ENCODE assay signal across 8 cellular contexts in the genomic region with DNA sequence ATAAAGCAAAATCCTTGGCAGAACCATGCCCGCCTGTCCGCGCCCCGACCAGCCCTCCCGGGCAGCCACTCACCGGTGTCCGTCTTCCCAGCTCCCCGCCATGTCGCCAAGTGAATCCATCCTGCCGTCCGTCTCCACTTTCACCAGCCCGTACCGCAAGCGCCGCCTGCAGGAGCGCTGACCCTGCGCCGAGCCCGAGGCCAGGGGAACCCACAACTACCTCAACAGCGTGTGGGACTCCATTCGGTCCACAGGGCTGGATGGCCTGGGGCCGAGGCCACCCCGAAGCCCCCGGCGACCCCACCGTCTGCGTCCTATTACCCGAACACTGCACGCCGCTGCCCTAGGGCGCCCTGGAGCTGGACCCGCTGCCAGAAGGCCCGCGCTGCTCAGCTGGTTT.
A peak's percentile ranks its signal among the peaks of the same experiment; 100 is the strongest.
DNase-seq lines count a peak whose midpoint lies in the region; ATAC-seq and TF ChIP-seq lines count a peak whose summit lies in the region.
"Not testable (repeated sequence)": the region's sequence is repeated elsewhere in the genome, so short reads cannot be mapped to it uniquely, and the experiment has no call there.

No MANE protein-coding gene starts in this region.

- H3K27ac Mint-ChIP-seq in activated CD4-positive, alpha-beta T cell treated with anti-CD3 and anti-CD28 coated beads for 36 hours; brain: not testable (repeated sequence)

- not testable (repeated sequence) for H3K36me3 Mint-ChIP-seq in activated CD4-positive, alpha-beta T cell treated with anti-CD3 and anti-CD28 coated beads for 36 hours (ENCODE audit: low read depth); brain

- TF ChIP-seq CTCF in AG10803 (conservative IDR thresholded peaks at IDR 0.05; ENCODE audit: low read length); brain (conservative IDR thresholded peaks at IDR 0.05): not testable (repeated sequence)

- not testable (repeated sequence) for H3K4me1 Mint-ChIP-seq in activated CD4-positive, alpha-beta T cell treated with anti-CD3 and anti-CD28 coated beads for 36 hours; brain

- intact Hi-C loops in activated CD4-positive, alpha-beta T cell treated with anti-CD3 and anti-CD28 coated beads for 36 hours (cut with DNase I, micrococcal nuclease), result not testable (repeated sequence)

- H3K36me3 ChIP-seq in skeletal muscle tissue (ENCODE audit: control insufficient read depth in 3 of 3, insufficient read depth in 3 of 3, low read length in 3 of 3), result not testable (repeated sequence)

- POLR2A ChIA-PET in activated CD4-positive, alpha-beta T cell treated with anti-CD3 and anti-CD28 coated beads for 36 hours (lab: Charles Lee), result not testable (repeated sequence)

- H3K27me3 Mint-ChIP-seq in activated CD4-positive, alpha-beta T cell treated with anti-CD3 and anti-CD28 coated beads for 36 hours; brain: not testable (repeated sequence)

- H3K9ac ChIP-seq in skeletal muscle tissue (ENCODE audit: low read depth in 1 of 3, low read length in 3 of 3), result not testable (repeated sequence)

- not testable (repeated sequence) for H3K9me3 Mint-ChIP-seq in activated CD4-positive, alpha-beta T cell treated with anti-CD3 and anti-CD28 coated beads for 36 hours (ENCODE audit: low read depth); brain

- CTCF ChIA-PET in activated CD4-positive, alpha-beta T cell treated with anti-CD3 and anti-CD28 coated beads for 36 hours (lab: Charles Lee), result not testable (repeated sequence)

- not testable (repeated sequence) for H3K9me3 ChIP-seq in skeletal muscle tissue (ENCODE audit: control insufficient read depth in 3 of 3, low read length in 3 of 3)

- not testable (repeated sequence) for H3K27ac ChIP-seq in skeletal muscle tissue (ENCODE audit: low read depth, low read length)

- H3K4me3 ChIP-seq in AG10803 (ENCODE audit: low read length), result not testable (repeated sequence)
- H3K4me3 ChIP-seq in skeletal muscle tissue (ENCODE audit: low read length in 3 of 3), result peak overlapping the region in 2 of 3 donors; percentile 13 to 23

- not testable (repeated sequence) for H3K27me3 ChIP-seq in skeletal muscle tissue (ENCODE audit: control insufficient read depth in 3 of 3, insufficient read depth in 3 of 3, low read length in 3 of 3)

- ATAC-seq in GM19397 (IDR thresholded peaks at IDR 0.05; ENCODE audit: unreplicated experiment) (peak; percentile 62), HG03442 (IDR thresholded peaks at IDR 0.05; ENCODE audit: unreplicated experiment) (peak; percentile 57)
- ATAC-seq in activated CD4-positive, alpha-beta T cell treated with anti-CD3 and anti-CD28 coated beads for 36 hours, result not testable (repeated sequence)

- not testable (repeated sequence) for H3K4me1 ChIP-seq in skeletal muscle tissue (ENCODE audit: control insufficient read depth in 3 of 3, insufficient read depth in 3 of 3, low read length in 3 of 3)

- DNase-seq in AG10803 (ENCODE audit: low read depth) (peak; percentile 2), glomerular visceral epithelial cell (ENCODE audit: extremely low spot score) (peak; percentile 21), medulla oblongata (ENCODE audit: extremely low spot score) (peak; percentile 49)
- peak; percentile 11 for DNase-seq in activated CD4-positive, alpha-beta T cell treated with anti-CD3 and anti-CD28 coated beads for 36 hours

- H3K4me3 Mint-ChIP-seq in activated CD4-positive, alpha-beta T cell treated with anti-CD3 and anti-CD28 coated beads for 36 hours, result peak overlapping the region; percentile 46
- peak overlapping the region in 4 of 5 experiments; percentile 35 to 81 (median 72) for H3K4me3 Mint-ChIP-seq in brain
